In the genomic region with DNA sequence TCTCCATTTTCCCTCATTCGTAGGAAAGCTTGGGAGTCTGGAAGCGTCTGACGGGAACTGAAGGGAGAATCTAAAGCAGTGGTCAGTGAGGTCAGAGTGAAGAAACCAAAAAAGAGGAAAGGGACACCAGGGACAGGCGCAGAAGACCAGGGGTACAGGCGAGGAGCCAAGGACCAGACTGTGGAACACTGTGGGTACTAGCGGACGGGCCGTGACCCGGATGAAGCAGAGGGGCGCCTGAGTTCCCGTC, we compare ENCODE assay signal across 8 cellular contexts. TPM values are rescaled to one million over a fixed set of nuclear protein-coding genes. Genes with fewer than 3 reads are reported as not detected.
A peak's percentile ranks its signal among the peaks of the same experiment; 100 is the strongest.
DNase-seq lines count a peak whose midpoint lies in the region; ATAC-seq, FAIRE-seq and TF ChIP-seq lines count a peak whose summit lies in the region.

No MANE protein-coding gene starts in this region.

- H3K27ac ChIP-seq in Panc1 (ENCODE audit: low read length), result peak overlapping the region; percentile 93
- peak overlapping the region; percentile 90 to 98 for H3K27ac ChIP-seq in prostate gland

- under 1% methylated on average over 11 of the region's 11 CpGs for WGBS in prostate gland

- CTCF ChIA-PET in Panc1 (lab: Charles Lee), result interaction anchor here (1.0 to 1.8 kb wide), 2 partner anchors 15 to 33 kb away, joined by 3 to 4 read pairs; no protein-coding TSS in a partner anchor

- H3K27me3 ChIP-seq in Panc1 (ENCODE audit: control insufficient read depth, insufficient read depth, low read length) (no peaks in the 10 kb centered on the region), prostate gland (replicated peaks; ENCODE audit: insufficient read depth) (no peaks in the 10 kb centered on the region)

- H3K36me3 ChIP-seq in ES-I3 (ENCODE audit: insufficient read depth, low read length) (no peaks in the 10 kb centered on the region; the same call in 1 of the 2 replicates), Panc1 (ENCODE audit: control insufficient read depth, insufficient read depth, low read length) (peaks cover 6% of the 10 kb centered on the region; the same call in 1 of the 2 replicates), prostate gland (no peaks in the 10 kb centered on the region)

- ATAC-seq in Panc1 (no peak), HG02981 (IDR thresholded peaks at IDR 0.05; ENCODE audit: unreplicated experiment) (no peak), HG03439 (IDR thresholded peaks at IDR 0.05; ENCODE audit: unreplicated experiment) (no peak)

- H3K9ac ChIP-seq in ES-I3 (ENCODE audit: low read depth, low read length), result peak overlapping the region; percentile 59

- no peaks in the 10 kb centered on the region for H3K9me3 ChIP-seq in ES-I3 (ENCODE audit: control insufficient read depth, insufficient read depth, low read length)
- no peaks in the 10 kb centered on the region for H3K9me3 ChIP-seq in Panc1 (ENCODE audit: control insufficient read depth, insufficient read depth, low read depth, low read length)
- H3K9me3 ChIP-seq in prostate gland, result no peaks in the 10 kb centered on the region

- in situ Hi-C loops in Panc1 (cut with HindIII; ENCODE audit: low pct_unique_long_range_greater_than_20kb, low sequenced_read_pairs), result no loop called here

- TF ChIP-seq POLR2A in erythroblast (IDR thresholded peaks at IDR 0.05; ENCODE audit: low read length) (peak; percentile 46), prostate gland (IDR thresholded peaks at IDR 0.05) (no peak), H54 (IDR thresholded peaks at IDR 0.05; ENCODE audit: low read depth, low read length) (no peak; the same call in 1 of the 2 replicates)

- DNase-seq in Panc1 (ENCODE audit: low read depth, low spot score), result no peak
- DNase-seq in erythroblast (lab: John Stamatoyannopoulos, UW), result no peak
- DNase-seq in prostate gland (ENCODE audit: low spot score), result no peak
- no peak for DNase-seq in H54 (ENCODE audit: insufficient read length, low spot score)
- DNase-seq in posterior cingulate gyrus, result no peak

- H3K4me3 ChIP-seq in Panc1 (ENCODE audit: low read depth in 2 of 2, low read length in 2 of 2) (peak overlapping the region; percentile 94 to 99), prostate gland (peak overlapping the region; percentile 77 to 95)

- H3K4me1 ChIP-seq in ES-I3 (ENCODE audit: insufficient read depth, low read length) (0 out of 2 replicates have a peak, but pooled peaks cover 5% of the 10 kb centered on the region), Panc1 (ENCODE audit: control insufficient read depth, insufficient read depth, low read length) (peaks cover 19% of the 10 kb centered on the region), prostate gland (replicated peaks) (peaks cover 7% of the 10 kb centered on the region)

- TF ChIP-seq CTCF in Panc1 (IDR thresholded peaks at IDR 0.05), result no peak
- TF ChIP-seq CTCF in prostate gland (IDR thresholded peaks at IDR 0.05), result no peak

- no TSS peak for BruUV-seq in Panc1 (replicated peaks; lab: Mats Ljungman, UMichigan)

- POLR2A ChIA-PET in Panc1 (lab: Charles Lee), result interaction anchor here (0.6 to 2.2 kb wide), 4 partner anchors 10 to 209 kb away, joined by 3 to 11 read pairs (median 3); no protein-coding TSS in a partner anchor

- FAIRE-seq in H54 (lab: Jason Lieb, UNC), result no peak

- intact Hi-C loops in Panc1 (cut with micrococcal nuclease; ENCODE audit: unreplicated experiment) (no loop called here), prostate gland (cut with DNase I) (loop anchor here (5.0 kb wide), 1 partner anchor 34 kb away; a partner anchor contains a TSS), posterior cingulate gyrus (cut with DNase I) (loop anchor here (5.0 kb wide), 1 partner anchor 34 kb away; a partner anchor contains a TSS)

RNA-seq across cellular contexts. Expression of a gene that starts 0.2 kb away (rescaled TPM):
- 53.6 TPM for total RNA-seq in Panc1 (2021; ENCODE audit: unreplicated experiment)
- polyA plus RNA-seq in Panc1 (2012; ENCODE audit: insufficient read length), result 87.4 TPM
- 10 to 100 TPM; 49.6 to 57.1 TPM for total RNA-seq in prostate gland

RNA-seq across cellular contexts. Expression of a gene that starts 0.6 kb away (rescaled TPM):
- total RNA-seq in Panc1 (2021; ENCODE audit: unreplicated experiment) (35.9 TPM), prostate gland (10 to 100 TPM; 13.1 to 38.5 TPM)
- polyA plus RNA-seq in Panc1 (2012; ENCODE audit: insufficient read length), result 40.8 TPM

RNA-seq across cellular contexts. Expression of a gene that starts 34.7 kb away (rescaled TPM):
- total RNA-seq in Panc1 (2021; ENCODE audit: unreplicated experiment) (3.8 TPM), prostate gland (1 to 10 TPM in 1 of 2 donors, under 1 TPM in 1; 0.14 to 1.6 TPM)
- polyA plus RNA-seq in Panc1 (2012; ENCODE audit: insufficient read length), result 8.0 TPM

RNA-seq across cellular contexts. Expression of a gene that starts 35.2 kb away (rescaled TPM):
- 155 TPM for total RNA-seq in Panc1 (2021; ENCODE audit: unreplicated experiment)
- polyA plus RNA-seq in Panc1 (2012; ENCODE audit: insufficient read length), result 207 TPM
- 100 to 1,000 TPM; 111 to 236 TPM for total RNA-seq in prostate gland

RNA-seq across cellular contexts. Expression of a gene that starts 47.0 kb away (rescaled TPM):
- total RNA-seq in Panc1 (2021; ENCODE audit: unreplicated experiment) (94.7 TPM), prostate gland (10 to 100 TPM; 19.6 to 24.3 TPM)
- 122 TPM for polyA plus RNA-seq in Panc1 (2012; ENCODE audit: insufficient read length)
